In genomic region chr5:111848374-111848914, GRCh38 we compare ENCODE assay signal across 25 cellular contexts.
A peak's percentile ranks its signal among the peaks of the same experiment; 100 is the strongest.
DNase-seq lines count a peak whose midpoint lies in the region; ATAC-seq and TF ChIP-seq lines count a peak whose summit lies in the region.
"Had no signal": no experiment of that assay in that cellular context is flagged by ENCODE, and none has a peak within 500 bp of the region (broad histone marks: within the 10 kb centered on the region; RNA-seq: fewer than 3 reads in every experiment).

No MANE protein-coding gene starts in this region.

- peak; percentile 44 for DNase-seq in NOMO-1 treated with DMSO at 0.1 percent for 48 hours (lab: John Stamatoyannopoulos, UW; ENCODE audit: unreplicated experiment)
- DNase-seq in NOMO-1 treated with dmso at 0.1 percent for 144 hours (lab: John Stamatoyannopoulos, UW; ENCODE audit: unreplicated experiment) = no peak
- DNase-seq in RWPE2 (ENCODE audit: low spot score) = no peak
- DNase-seq in fibroblast of pulmonary artery (ENCODE audit: low read depth) = peak; percentile 23
- peak; percentile 17 for DNase-seq in superior temporal gyrus (ENCODE audit: extremely low spot score)
- no peak for DNase-seq in MM.1S
- DNase-seq: ACHN; effector CD4-positive, alpha-beta T cell; foreskin fibroblast; NCI-H1436 treated with DMSO at 0.1 percent for 48 hours; NCI-H2171; NCI-H524 treated with DMSO at 0.1 percent for 48 hours; nephron progenitor cell; sigmoid colon; stimulated activated naive CD4-positive, alpha-beta T cell treated with Interleukin-2 at 50 U/mL for 16 hours; T1000 had no signal

- TF ChIP-seq EP300 in gastroesophageal sphincter (IDR thresholded peaks at IDR 0.05) = no peak

- no peak overlapping the region for H3K4me2 ChIP-seq in MM.1S (ENCODE audit: low read depth, low read length)
- H3K4me2 ChIP-seq: BLaER1 treated with 17β-estradiol and CSF1 and Interleukin-3, amounts not matched to agents 10 nM and 100 nM; hepatocyte had no signal

- H3K9me2 ChIP-seq in MM.1S (replicated peaks; ENCODE audit: insufficient read depth, low read length) = no peaks in the 10 kb centered on the region

- no peaks in the 10 kb centered on the region for H3K36me3 ChIP-seq in RWPE2 (ENCODE audit: low read depth)
- no peaks in the 10 kb centered on the region for H3K36me3 ChIP-seq in MM.1S (replicated peaks; ENCODE audit: insufficient read depth, low read length)
- no peaks in the 10 kb centered on the region for H3K36me3 ChIP-seq in gastroesophageal sphincter
- H3K36me3 ChIP-seq: BLaER1 treated with 17β-estradiol and CSF1 and Interleukin-3, amounts not matched to agents 10 nM and 100 nM; sigmoid colon; thoracic aorta had no signal

- no peaks in the 10 kb centered on the region for H3K9me3 ChIP-seq in RWPE2 (ENCODE audit: severe bottlenecking)
- H3K9me3 ChIP-seq in MM.1S (replicated peaks; ENCODE audit: insufficient read depth, low read length) = no peaks in the 10 kb centered on the region
- no peaks in the 10 kb centered on the region for H3K9me3 ChIP-seq in gastroesophageal sphincter
- H3K9me3 ChIP-seq: BLaER1 treated with 17β-estradiol and CSF1 and Interleukin-3, amounts not matched to agents 10 nM and 100 nM; sigmoid colon; thoracic aorta had no signal

- 30 to 62% methylated on average over 3 of the region's 3 CpGs for WGBS in gastroesophageal sphincter (ENCODE audit: low coverage in 1 of 2), 2 donors

- H3K9ac ChIP-seq in MM.1S (ENCODE audit: low read length) = no peak overlapping the region
- H3K9ac ChIP-seq: BLaER1 treated with 17β-estradiol and CSF1 and Interleukin-3, amounts not matched to agents 10 nM and 100 nM had no signal

- peak; percentile 51; the same call in 1 of the 3 replicates for ATAC-seq in RWPE2 (ENCODE audit: low read depth)
- no peak for ATAC-seq in gastroesophageal sphincter
- ATAC-seq in GM18873 (IDR thresholded peaks at IDR 0.05; ENCODE audit: low FRiP score, unreplicated experiment) = no peak
- ATAC-seq: activated T-helper 17 cell treated with anti-CD3 and anti-CD28 coated beads, Interleukin-2, amount 50 U/mL, for 72 hours; WTC11 had no signal

- H3F3A ChIP-seq in MM.1S (ENCODE audit: insufficient read depth, low read length) = no peaks in the 10 kb centered on the region

- H4K20me1 ChIP-seq in MM.1S (ENCODE audit: insufficient read depth, low read length) = no peaks in the 10 kb centered on the region
- H4K20me1 ChIP-seq: BLaER1 treated with 17β-estradiol and CSF1 and Interleukin-3, amounts not matched to agents 10 nM and 100 nM had no signal

- H3K27ac ChIP-seq in RWPE2 (ENCODE audit: poor library complexity, severe bottlenecking) = no peak overlapping the region
- no peak overlapping the region for H3K27ac ChIP-seq in MM.1S (ENCODE audit: low read length)
- no peak overlapping the region for H3K27ac ChIP-seq in gastroesophageal sphincter
- H3K27ac ChIP-seq: BLaER1 treated with 17β-estradiol and CSF1 and Interleukin-3, amounts not matched to agents 10 nM and 100 nM; hepatocyte; HL-60; RWPE1; sigmoid colon; thoracic aorta had no signal

- H3K4me1 ChIP-seq in RWPE2 (ENCODE audit: insufficient read depth, poor library complexity, severe bottlenecking) (no peaks in the 10 kb centered on the region), MM.1S (ENCODE audit: low read length) (no peaks in the 10 kb centered on the region), gastroesophageal sphincter (no peaks in the 10 kb centered on the region)
- H3K4me1 ChIP-seq: sigmoid colon had no signal

- H3K27me3 ChIP-seq in RWPE2 (ENCODE audit: insufficient read depth, poor library complexity, severe bottlenecking) = no peaks in the 10 kb centered on the region
- no peaks in the 10 kb centered on the region for H3K27me3 ChIP-seq in MM.1S (replicated peaks; ENCODE audit: insufficient read depth, low read length)
- H3K27me3 ChIP-seq in gastroesophageal sphincter = peaks cover 3% of the 10 kb centered on the region
- H3K27me3 ChIP-seq: BLaER1 treated with 17β-estradiol and CSF1 and Interleukin-3, amounts not matched to agents 10 nM and 100 nM; hepatocyte; sigmoid colon had no signal

- TF ChIP-seq POLR2A in gastroesophageal sphincter (IDR thresholded peaks at IDR 0.05) = no peak

- H3K4me3 ChIP-seq in RWPE2 (ENCODE audit: severe bottlenecking) = no peak overlapping the region
- H3K4me3 ChIP-seq in fibroblast of pulmonary artery (replicated peaks; ENCODE audit: low read depth, low read length) = no peak overlapping the region
- no peak overlapping the region for H3K4me3 ChIP-seq in MM.1S (ENCODE audit: low read length)
- H3K4me3 ChIP-seq in gastroesophageal sphincter = no peak overlapping the region
- H3K4me3 ChIP-seq: BLaER1 treated with 17β-estradiol and CSF1 and Interleukin-3, amounts not matched to agents 10 nM and 100 nM; hepatocyte; sigmoid colon; thoracic aorta had no signal

- no peak overlapping the region for H2AFZ ChIP-seq in MM.1S (ENCODE audit: low read length)
- H2AFZ ChIP-seq: hepatocyte had no signal

- TF ChIP-seq CTCF in RWPE2 (IDR thresholded peaks at IDR 0.05; ENCODE audit: poor library complexity, severe bottlenecking) = no peak
- TF ChIP-seq CTCF in fibroblast of pulmonary artery (IDR thresholded peaks at IDR 0.05; ENCODE audit: low read length, missing control alignments) = no peak
- TF ChIP-seq CTCF in MM.1S (IDR thresholded peaks at IDR 0.05; ENCODE audit: low read length) = no peak
- TF ChIP-seq CTCF in gastroesophageal sphincter (IDR thresholded peaks at IDR 0.05) = no peak

- H3K79me2 ChIP-seq in MM.1S (ENCODE audit: low read length) = no peaks in the 10 kb centered on the region
- H3K79me2 ChIP-seq: hepatocyte had no signal

Comparison
In these comparisons a context has a peak if more than half of its experiments do, and no peak if none do; other contexts are left out.
1. DNase-seq: peak in NOMO-1 treated with DMSO at 0.1 percent for 48 hours (single experiment), fibroblast of pulmonary artery (single experiment) and superior temporal gyrus (single experiment); none in NOMO-1 treated with dmso at 0.1 percent for 144 hours (single experiment), RWPE2 (single experiment) and MM.1S (single experiment).